ENCODE assay signal across 2 cellular contexts in the genomic region with DNA sequence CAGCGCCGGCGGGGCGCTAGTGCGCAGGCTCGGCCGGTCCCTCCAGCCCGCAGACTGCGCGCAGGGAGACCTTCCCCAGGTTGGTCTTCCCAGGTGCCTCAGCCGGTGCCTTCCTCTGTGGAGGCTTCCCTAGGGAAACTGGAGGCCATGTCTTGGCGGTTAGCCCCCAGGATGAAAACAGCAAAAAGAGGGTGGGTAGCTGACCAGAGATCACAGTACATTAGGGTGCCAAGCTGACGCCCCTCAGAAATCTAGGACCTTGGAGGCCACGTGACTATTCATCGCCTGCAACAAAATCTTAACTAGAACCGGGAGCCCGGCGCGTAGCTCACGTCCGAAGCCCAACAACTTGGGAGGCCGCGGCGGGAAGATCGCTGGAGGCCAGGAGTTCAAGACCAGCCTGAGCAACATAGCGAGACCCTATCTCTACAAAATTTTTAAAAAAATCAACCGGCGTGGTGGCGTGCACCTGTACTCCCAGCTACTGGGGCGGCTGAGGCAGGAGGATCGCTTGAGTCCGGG.
TF ChIP-seq lines count a peak whose summit lies in the region.

No MANE protein-coding gene starts in this region.

TF ChIP-seq in A549, 52 proteins besides CTCF, POLR2A, EP300 and RAD21:
- TF ChIP-seq HDAC2 (IDR thresholded peaks at IDR 0.05) (no peak), ZSCAN20 (CRISPR knock-in tag; IDR thresholded peaks at IDR 0.05) (no peak), JUN (IDR thresholded peaks at IDR 0.05) (peak in 1 of 2 experiments; percentile 13; a peak in 1 of 5 replicates), CHD4 (IDR thresholded peaks at IDR 0.05; ENCODE audit: borderline replicate concordance) (0 out of 2 replicates have a peak, but pooled peaks have one; percentile 23), NPAS2 (CRISPR knock-in tag; IDR thresholded peaks at IDR 0.05; ENCODE audit: borderline replicate concordance) (no peak), MAFK (IDR thresholded peaks at IDR 0.05; ENCODE audit: partially characterized antibody) (no peak), MYC (IDR thresholded peaks at IDR 0.05; ENCODE audit: borderline replicate concordance, low read length) (no peak), RFX5 (IDR thresholded peaks at IDR 0.05) (no peak)
- TF ChIP-seq, protein P1, sequence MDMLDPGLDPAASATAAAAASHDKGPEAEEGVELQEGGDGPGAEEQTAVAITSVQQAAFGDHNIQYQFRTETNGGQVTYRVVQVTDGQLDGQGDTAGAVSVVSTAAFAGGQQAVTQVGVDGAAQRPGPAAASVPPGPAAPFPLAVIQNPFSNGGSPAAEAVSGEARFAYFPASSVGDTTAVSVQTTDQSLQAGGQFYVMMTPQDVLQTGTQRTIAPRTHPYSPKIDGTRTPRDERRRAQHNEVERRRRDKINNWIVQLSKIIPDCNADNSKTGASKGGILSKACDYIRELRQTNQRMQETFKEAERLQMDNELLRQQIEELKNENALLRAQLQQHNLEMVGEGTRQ (IDR thresholded peaks at IDR 0.05), result peak; percentile 70
- TF ChIP-seq, protein P2, sequence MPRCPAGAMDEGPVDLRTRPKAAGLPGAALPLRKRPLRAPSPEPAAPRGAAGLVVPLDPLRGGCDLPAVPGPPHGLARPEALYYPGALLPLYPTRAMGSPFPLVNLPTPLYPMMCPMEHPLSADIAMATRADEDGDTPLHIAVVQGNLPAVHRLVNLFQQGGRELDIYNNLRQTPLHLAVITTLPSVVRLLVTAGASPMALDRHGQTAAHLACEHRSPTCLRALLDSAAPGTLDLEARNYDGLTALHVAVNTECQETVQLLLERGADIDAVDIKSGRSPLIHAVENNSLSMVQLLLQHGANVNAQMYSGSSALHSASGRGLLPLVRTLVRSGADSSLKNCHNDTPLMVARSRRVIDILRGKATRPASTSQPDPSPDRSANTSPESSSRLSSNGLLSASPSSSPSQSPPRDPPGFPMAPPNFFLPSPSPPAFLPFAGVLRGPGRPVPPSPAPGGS (IDR thresholded peaks at IDR 0.05), result peak; percentile 61; the same call in 1 of the 3 replicates

TF ChIP-seq in GM12878, 131 proteins besides CTCF, POLR2A, EP300 and RAD21:
- TF ChIP-seq KLF5 (IDR thresholded peaks at IDR 0.05; ENCODE audit: partially characterized antibody) (peak; percentile 8), PML (IDR thresholded peaks at IDR 0.05; ENCODE audit: low read length) (0 out of 2 replicates have a peak, but pooled peaks have one; percentile 8), MEF2B (IDR thresholded peaks at IDR 0.05; ENCODE audit: partially characterized antibody, poor library complexity, severe bottlenecking) (no peak), NRF1 (conservative IDR thresholded peaks at IDR 0.05; ENCODE audit: low read depth, low read length) (peak; percentile 61), IKZF2 (IDR thresholded peaks at IDR 0.05) (no peak), ZNF217 (IDR thresholded peaks at IDR 0.05) (peak; percentile 45; the same call in 1 of the 2 replicates), HDAC2 (IDR thresholded peaks at IDR 0.05) (no peak), ASH2L (IDR thresholded peaks at IDR 0.05; ENCODE audit: borderline replicate concordance, low read depth) (no peak), RAD51 (IDR thresholded peaks at IDR 0.05) (peak; percentile 49; the same call in 1 of the 2 replicates), TARDBP (IDR thresholded peaks at IDR 0.05; ENCODE audit: borderline replicate concordance) (no peak)
- TF ChIP-seq, protein P2 (IDR thresholded peaks at IDR 0.05; ENCODE audit: borderline replicate concordance, insufficient read depth, low read depth, low read length, poor library complexity, severe bottlenecking), result no peak
- TF ChIP-seq, protein P3, sequence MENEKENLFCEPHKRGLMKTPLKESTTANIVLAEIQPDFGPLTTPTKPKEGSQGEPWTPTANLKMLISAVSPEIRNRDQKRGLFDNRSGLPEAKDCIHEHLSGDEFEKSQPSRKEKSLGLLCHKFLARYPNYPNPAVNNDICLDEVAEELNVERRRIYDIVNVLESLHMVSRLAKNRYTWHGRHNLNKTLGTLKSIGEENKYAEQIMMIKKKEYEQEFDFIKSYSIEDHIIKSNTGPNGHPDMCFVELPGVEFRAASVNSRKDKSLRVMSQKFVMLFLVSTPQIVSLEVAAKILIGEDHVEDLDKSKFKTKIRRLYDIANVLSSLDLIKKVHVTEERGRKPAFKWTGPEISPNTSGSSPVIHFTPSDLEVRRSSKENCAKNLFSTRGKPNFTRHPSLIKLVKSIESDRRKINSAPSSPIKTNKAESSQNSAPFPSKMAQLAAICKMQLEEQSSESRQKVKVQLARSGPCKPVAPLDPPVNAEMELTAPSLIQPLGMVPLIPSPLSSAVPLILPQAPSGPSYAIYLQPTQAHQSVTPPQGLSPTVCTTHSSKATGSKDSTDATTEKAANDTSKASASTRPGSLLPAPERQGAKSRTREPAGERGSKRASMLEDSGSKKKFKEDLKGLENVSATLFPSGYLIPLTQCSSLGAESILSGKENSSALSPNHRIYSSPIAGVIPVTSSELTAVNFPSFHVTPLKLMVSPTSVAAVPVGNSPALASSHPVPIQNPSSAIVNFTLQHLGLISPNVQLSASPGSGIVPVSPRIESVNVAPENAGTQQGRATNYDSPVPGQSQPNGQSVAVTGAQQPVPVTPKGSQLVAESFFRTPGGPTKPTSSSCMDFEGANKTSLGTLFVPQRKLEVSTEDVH (IDR thresholded peaks at IDR 0.05; ENCODE audit: low read depth, partially characterized antibody), result no peak
- TF ChIP-seq, protein P4, sequence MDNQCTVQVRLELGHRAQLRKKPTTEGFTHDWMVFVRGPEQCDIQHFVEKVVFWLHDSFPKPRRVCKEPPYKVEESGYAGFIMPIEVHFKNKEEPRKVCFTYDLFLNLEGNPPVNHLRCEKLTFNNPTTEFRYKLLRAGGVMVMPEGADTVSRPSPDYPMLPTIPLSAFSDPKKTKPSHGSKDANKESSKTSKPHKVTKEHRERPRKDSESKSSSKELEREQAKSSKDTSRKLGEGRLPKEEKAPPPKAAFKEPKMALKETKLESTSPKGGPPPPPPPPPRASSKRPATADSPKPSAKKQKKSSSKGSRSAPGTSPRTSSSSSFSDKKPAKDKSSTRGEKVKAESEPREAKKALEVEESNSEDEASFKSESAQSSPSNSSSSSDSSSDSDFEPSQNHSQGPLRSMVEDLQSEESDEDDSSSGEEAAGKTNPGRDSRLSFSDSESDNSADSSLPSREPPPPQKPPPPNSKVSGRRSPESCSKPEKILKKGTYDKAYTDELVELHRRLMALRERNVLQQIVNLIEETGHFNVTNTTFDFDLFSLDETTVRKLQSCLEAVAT (IDR thresholded peaks at IDR 0.05), result peak; percentile 94
- TF ChIP-seq, protein P5, sequence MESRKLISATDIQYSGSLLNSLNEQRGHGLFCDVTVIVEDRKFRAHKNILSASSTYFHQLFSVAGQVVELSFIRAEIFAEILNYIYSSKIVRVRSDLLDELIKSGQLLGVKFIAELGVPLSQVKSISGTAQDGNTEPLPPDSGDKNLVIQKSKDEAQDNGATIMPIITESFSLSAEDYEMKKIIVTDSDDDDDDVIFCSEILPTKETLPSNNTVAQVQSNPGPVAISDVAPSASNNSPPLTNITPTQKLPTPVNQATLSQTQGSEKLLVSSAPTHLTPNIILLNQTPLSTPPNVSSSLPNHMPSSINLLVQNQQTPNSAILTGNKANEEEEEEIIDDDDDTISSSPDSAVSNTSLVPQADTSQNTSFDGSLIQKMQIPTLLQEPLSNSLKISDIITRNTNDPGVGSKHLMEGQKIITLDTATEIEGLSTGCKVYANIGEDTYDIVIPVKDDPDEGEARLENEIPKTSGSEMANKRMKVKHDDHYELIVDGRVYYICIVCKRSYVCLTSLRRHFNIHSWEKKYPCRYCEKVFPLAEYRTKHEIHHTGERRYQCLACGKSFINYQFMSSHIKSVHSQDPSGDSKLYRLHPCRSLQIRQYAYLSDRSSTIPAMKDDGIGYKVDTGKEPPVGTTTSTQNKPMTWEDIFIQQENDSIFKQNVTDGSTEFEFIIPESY (IDR thresholded peaks at IDR 0.05), result no peak
- TF ChIP-seq, protein P6, sequence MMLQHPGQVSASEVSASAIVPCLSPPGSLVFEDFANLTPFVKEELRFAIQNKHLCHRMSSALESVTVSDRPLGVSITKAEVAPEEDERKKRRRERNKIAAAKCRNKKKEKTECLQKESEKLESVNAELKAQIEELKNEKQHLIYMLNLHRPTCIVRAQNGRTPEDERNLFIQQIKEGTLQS (IDR thresholded peaks at IDR 0.05; ENCODE audit: borderline replicate concordance, extremely low read depth, low read depth, low read length), result 0 out of 2 replicates have a peak, but pooled peaks have one; percentile 22
- TF ChIP-seq, protein P1 (IDR thresholded peaks at IDR 0.05; ENCODE audit: borderline replicate concordance, low read depth, low read length), result no peak; the same call in 1 of the 2 replicates
- TF ChIP-seq, protein P7, sequence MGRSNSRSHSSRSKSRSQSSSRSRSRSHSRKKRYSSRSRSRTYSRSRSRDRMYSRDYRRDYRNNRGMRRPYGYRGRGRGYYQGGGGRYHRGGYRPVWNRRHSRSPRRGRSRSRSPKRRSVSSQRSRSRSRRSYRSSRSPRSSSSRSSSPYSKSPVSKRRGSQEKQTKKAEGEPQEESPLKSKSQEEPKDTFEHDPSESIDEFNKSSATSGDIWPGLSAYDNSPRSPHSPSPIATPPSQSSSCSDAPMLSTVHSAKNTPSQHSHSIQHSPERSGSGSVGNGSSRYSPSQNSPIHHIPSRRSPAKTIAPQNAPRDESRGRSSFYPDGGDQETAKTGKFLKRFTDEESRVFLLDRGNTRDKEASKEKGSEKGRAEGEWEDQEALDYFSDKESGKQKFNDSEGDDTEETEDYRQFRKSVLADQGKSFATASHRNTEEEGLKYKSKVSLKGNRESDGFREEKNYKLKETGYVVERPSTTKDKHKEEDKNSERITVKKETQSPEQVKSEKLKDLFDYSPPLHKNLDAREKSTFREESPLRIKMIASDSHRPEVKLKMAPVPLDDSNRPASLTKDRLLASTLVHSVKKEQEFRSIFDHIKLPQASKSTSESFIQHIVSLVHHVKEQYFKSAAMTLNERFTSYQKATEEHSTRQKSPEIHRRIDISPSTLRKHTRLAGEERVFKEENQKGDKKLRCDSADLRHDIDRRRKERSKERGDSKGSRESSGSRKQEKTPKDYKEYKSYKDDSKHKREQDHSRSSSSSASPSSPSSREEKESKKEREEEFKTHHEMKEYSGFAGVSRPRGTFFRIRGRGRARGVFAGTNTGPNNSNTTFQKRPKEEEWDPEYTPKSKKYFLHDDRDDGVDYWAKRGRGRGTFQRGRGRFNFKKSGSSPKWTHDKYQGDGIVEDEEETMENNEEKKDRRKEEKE (IDR thresholded peaks at IDR 0.05), result no peak
- TF ChIP-seq, protein P8, sequence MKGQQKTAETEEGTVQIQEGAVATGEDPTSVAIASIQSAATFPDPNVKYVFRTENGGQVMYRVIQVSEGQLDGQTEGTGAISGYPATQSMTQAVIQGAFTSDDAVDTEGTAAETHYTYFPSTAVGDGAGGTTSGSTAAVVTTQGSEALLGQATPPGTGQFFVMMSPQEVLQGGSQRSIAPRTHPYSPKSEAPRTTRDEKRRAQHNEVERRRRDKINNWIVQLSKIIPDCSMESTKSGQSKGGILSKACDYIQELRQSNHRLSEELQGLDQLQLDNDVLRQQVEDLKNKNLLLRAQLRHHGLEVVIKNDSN (IDR thresholded peaks at IDR 0.05; ENCODE audit: borderline replicate concordance, extremely low read length, insufficient read depth, low read depth, low read length), result peak; percentile 18
TF ChIP-seq in GM12878: peak in this region for 8.
